24 cellular contexts compared by ENCODE assay signal in genomic region chr3:47857151-47857550, GRCh38.
"Had no signal": no experiment of that assay in that cellular context is flagged by ENCODE, and none has a peak within 500 bp of the region (broad histone marks: within the 10 kb centered on the region; RNA-seq: fewer than 3 reads in every experiment).

No MANE protein-coding gene starts in this region.

- H3K27ac Mint-ChIP-seq: activated CD4-positive, alpha-beta T cell treated with anti-CD3 and anti-CD28 coated beads, Interleukin-2, amount 10 ng/mL, durations not matched to agents 24 days and 14 days; activated naive CD8-positive, alpha-beta T cell treated with anti-CD3 and anti-CD28 coated beads, Interleukin-2, amount 50 U/mL, for 24 hours; effector memory CD8-positive, alpha-beta T cell; nephron had no signal

- DNase-seq: activated CD4-positive, alpha-beta T cell treated with anti-CD3 and anti-CD28 coated beads, Interleukin-2, amount 10 ng/mL, durations not matched to agents 24 days and 14 days; activated gamma-delta T cell; activated naive CD4-positive, alpha-beta T cell treated with anti-CD3 and anti-CD28 coated beads, Interleukin-2, amount 50 U/mL, for 16 hours; activated naive CD8-positive, alpha-beta T cell treated with anti-CD3 and anti-CD28 coated beads, Interleukin-2, amount 50 U/mL, for 24 hours; activated T-cell treated with anti-CD3 and anti-CD28 coated beads, Interleukin-2, amount 50 U/mL, for 48 hours; brain microvascular endothelial cell; central memory CD4-positive, alpha-beta T cell; colonic mucosa; effector memory CD8-positive, alpha-beta T cell; foreskin melanocyte; glutamatergic neuron; left ventricle myocardium superior; mammary epithelial cell; sigmoid colon; SK-N-SH; stimulated activated CD4-positive, alpha-beta T cell treated with anti-CD3 and anti-CD28 coated beads, Interleukin-4, amount 100 ng/mL, for 1 hour; stimulated activated naive CD4-positive, alpha-beta T cell treated with Interleukin-2 at 50 U/mL for 16 hours; tibial artery had no signal

- H3K27me3 ChIP-seq: brain microvascular endothelial cell, colonic mucosa, dorsolateral prefrontal cortex, sigmoid colon, tibial artery had no signal

- H3K4me3 Mint-ChIP-seq: activated CD4-positive, alpha-beta T cell treated with anti-CD3 and anti-CD28 coated beads, Interleukin-2, amount 10 ng/mL, durations not matched to agents 24 days and 14 days; activated naive CD8-positive, alpha-beta T cell treated with anti-CD3 and anti-CD28 coated beads, Interleukin-2, amount 50 U/mL, for 24 hours; effector memory CD8-positive, alpha-beta T cell; nephron had no signal

- H3K27me3 Mint-ChIP-seq: activated CD4-positive, alpha-beta T cell treated with anti-CD3 and anti-CD28 coated beads, Interleukin-2, amount 10 ng/mL, durations not matched to agents 24 days and 14 days; activated naive CD8-positive, alpha-beta T cell treated with anti-CD3 and anti-CD28 coated beads, Interleukin-2, amount 50 U/mL, for 24 hours; effector memory CD8-positive, alpha-beta T cell had no signal

- H3K4me3 ChIP-seq: colonic mucosa, dorsolateral prefrontal cortex, sigmoid colon, tibial artery had no signal

- FAIRE-seq: endothelial cell of umbilical vein, urothelium cell line had no signal

- H3K4me1 Mint-ChIP-seq: activated CD4-positive, alpha-beta T cell treated with anti-CD3 and anti-CD28 coated beads, Interleukin-2, amount 10 ng/mL, durations not matched to agents 24 days and 14 days; activated naive CD8-positive, alpha-beta T cell treated with anti-CD3 and anti-CD28 coated beads, Interleukin-2, amount 50 U/mL, for 24 hours; nephron had no signal

- H3K9me3 Mint-ChIP-seq: activated CD4-positive, alpha-beta T cell treated with anti-CD3 and anti-CD28 coated beads, Interleukin-2, amount 10 ng/mL, durations not matched to agents 24 days and 14 days; activated naive CD8-positive, alpha-beta T cell treated with anti-CD3 and anti-CD28 coated beads, Interleukin-2, amount 50 U/mL, for 24 hours; effector memory CD8-positive, alpha-beta T cell; nephron had no signal

- ATAC-seq: activated CD4-positive, CD25-positive, alpha-beta regulatory T cell treated with anti-CD3 and anti-CD28 coated beads, Interleukin-2, amount 50 U/mL, for 24 hours; activated naive CD8-positive, alpha-beta T cell treated with anti-CD3 and anti-CD28 coated beads, Interleukin-2, amount 50 U/mL, for 24 hours; effector memory CD8-positive, alpha-beta T cell; esophagus mucosa; left ventricle myocardium superior had no signal
